In genomic region chr5:470961-471749, GRCh38 we compare ENCODE assay signal across 10 cellular contexts. TPM values are rescaled to one million over a fixed set of nuclear protein-coding genes. Genes with fewer than 3 reads are reported as not detected.
DNase-seq lines count a peak whose midpoint lies in the region; ATAC-seq and TF ChIP-seq lines count a peak whose summit lies in the region.
"Had no signal": no experiment of that assay in that cellular context is flagged by ENCODE, and none has a peak within 500 bp of the region (broad histone marks: within the 10 kb centered on the region; RNA-seq: fewer than 3 reads in every experiment).

No MANE protein-coding gene starts in this region.

- peaks cover 3% of the 10 kb centered on the region for H3K27me3 Mint-ChIP-seq in progenitor cell of endocrine pancreas

- H3K79me2 ChIP-seq in OCI-LY3 (ENCODE audit: low read length), result peaks cover 25% of the 10 kb centered on the region

- H3K4me1 ChIP-seq in OCI-LY3 (ENCODE audit: low read length) (peaks cover 16% of the 10 kb centered on the region), esophagus squamous epithelium (peaks cover 31 to 45% (median 32%) of the 10 kb centered on the region in 3 donors)

- peaks cover 6% of the 10 kb centered on the region for H3K36me3 ChIP-seq in OCI-LY3 (replicated peaks; ENCODE audit: low read depth, low read length)
- H3K36me3 ChIP-seq in esophagus squamous epithelium, result peaks cover 0 to 41% (median 11%) of the 10 kb centered on the region in 3 donors

- H3K4me2 ChIP-seq in OCI-LY3 (ENCODE audit: low read length), result peak overlapping the region; percentile 70

- DNase-seq in GM12865 (ENCODE audit: low read depth), result no peak
- no peak for DNase-seq in esophagus squamous epithelium (lab: John Stamatoyannopoulos, UW)
- no peak for DNase-seq in progenitor cell of endocrine pancreas (ENCODE audit: low spot score, unreplicated experiment)
- DNase-seq in DMS153 treated with DMSO at 0.1 percent for 48 hours (lab: John Stamatoyannopoulos, UW; ENCODE audit: unreplicated experiment), result no peak
- DNase-seq in epidermal melanocyte (ENCODE audit: insufficient read length, low spot score), result no peak

- H3K27me3 ChIP-seq in OCI-LY3 (ENCODE audit: low read depth, low read length) (no peaks in the 10 kb centered on the region), esophagus squamous epithelium (peaks cover 0 to 15% (median 6%) of the 10 kb centered on the region in 4 donors)

- H3K27ac ChIP-seq in OCI-LY3 (ENCODE audit: low read length) (no peak overlapping the region), esophagus squamous epithelium (peak overlapping the region in 1 of 4 donors; percentile 94)
- H3K27ac ChIP-seq: SJSA1 had no signal

- peak overlapping the region; percentile 71 for H3K4me3 Mint-ChIP-seq in progenitor cell of endocrine pancreas (ENCODE audit: low read depth)

- H3K9me3 ChIP-seq in OCI-LY3 (ENCODE audit: insufficient read depth, low read length) (no peaks in the 10 kb centered on the region), esophagus squamous epithelium (no peaks in the 10 kb centered on the region)
- H3K9me3 ChIP-seq: body of pancreas had no signal

- H3K9ac ChIP-seq in OCI-LY3 (ENCODE audit: low read length), result no peak overlapping the region

- no peaks in the 10 kb centered on the region for H3K36me3 Mint-ChIP-seq in progenitor cell of endocrine pancreas (ENCODE audit: insufficient read depth)

- no peaks in the 10 kb centered on the region for H4K20me1 ChIP-seq in OCI-LY3 (ENCODE audit: insufficient read depth, low read length)

- H3K9me3 Mint-ChIP-seq in progenitor cell of endocrine pancreas (ENCODE audit: low read depth), result no peaks in the 10 kb centered on the region

- ATAC-seq in GM21528 (IDR thresholded peaks at IDR 0.05; ENCODE audit: low FRiP score, unreplicated experiment) (no peak), HG03135 (IDR thresholded peaks at IDR 0.05; ENCODE audit: unreplicated experiment) (no peak)
- ATAC-seq: body of pancreas had no signal

- no peak overlapping the region for H2AFZ ChIP-seq in OCI-LY3 (ENCODE audit: low read depth, low read length)

- H3K4me1 Mint-ChIP-seq in progenitor cell of endocrine pancreas (ENCODE audit: low read depth), result peaks cover 8% of the 10 kb centered on the region

- TF ChIP-seq CTCF in GM12865 (IDR thresholded peaks at IDR 0.05; ENCODE audit: insufficient read depth, low read depth, low read length, missing control alignments), result no peak
- no peak for TF ChIP-seq CTCF in OCI-LY3 (IDR thresholded peaks at IDR 0.05; ENCODE audit: low read depth, low read length)
- TF ChIP-seq CTCF in esophagus squamous epithelium (IDR thresholded peaks at IDR 0.05), result no peak
- TF ChIP-seq CTCF in progenitor cell of endocrine pancreas (IDR thresholded peaks at IDR 0.05; ENCODE audit: unreplicated experiment), result no peak

- 57 to 85% methylated on average over 8 to 20 of the region's 31 CpGs for WGBS in esophagus squamous epithelium, 2 donors

- no peak for TF ChIP-seq POLR2A in esophagus squamous epithelium (IDR thresholded peaks at IDR 0.05)

- intact Hi-C loops in esophagus squamous epithelium (cut with DNase I), result no loop called here

- H3K27ac Mint-ChIP-seq in progenitor cell of endocrine pancreas, result no peak overlapping the region

- H3K4me3 ChIP-seq in GM12865 (ENCODE audit: low read depth, low read length) (peak overlapping the region; percentile 95), OCI-LY3 (ENCODE audit: low read length) (peak overlapping the region; percentile 97; the same call in 1 of the 2 replicates), esophagus squamous epithelium (peak overlapping the region in 3 of 4 donors; percentile 87 to 98 (median 95))

RNA-seq across cellular contexts. Expression of gene EXOC3, which starts 28.2 kb away (rescaled TPM):
- total RNA-seq in esophagus squamous epithelium (10 to 100 TPM; 39.1 to 54.6 (median 42.8) TPM), progenitor cell of endocrine pancreas (66.5 and 67.3 TPM in 2 replicates)

RNA-seq across cellular contexts. Expression of gene SLC9A3, which starts 53.1 kb away (rescaled TPM):
- 1 to 10 TPM; 2.4 to 3.8 (median 3.5) TPM for total RNA-seq in esophagus squamous epithelium
- 1.6 and 1.7 TPM in 2 replicates for total RNA-seq in progenitor cell of endocrine pancreas
